8 cellular contexts compared by ENCODE assay signal in the genomic region with DNA sequence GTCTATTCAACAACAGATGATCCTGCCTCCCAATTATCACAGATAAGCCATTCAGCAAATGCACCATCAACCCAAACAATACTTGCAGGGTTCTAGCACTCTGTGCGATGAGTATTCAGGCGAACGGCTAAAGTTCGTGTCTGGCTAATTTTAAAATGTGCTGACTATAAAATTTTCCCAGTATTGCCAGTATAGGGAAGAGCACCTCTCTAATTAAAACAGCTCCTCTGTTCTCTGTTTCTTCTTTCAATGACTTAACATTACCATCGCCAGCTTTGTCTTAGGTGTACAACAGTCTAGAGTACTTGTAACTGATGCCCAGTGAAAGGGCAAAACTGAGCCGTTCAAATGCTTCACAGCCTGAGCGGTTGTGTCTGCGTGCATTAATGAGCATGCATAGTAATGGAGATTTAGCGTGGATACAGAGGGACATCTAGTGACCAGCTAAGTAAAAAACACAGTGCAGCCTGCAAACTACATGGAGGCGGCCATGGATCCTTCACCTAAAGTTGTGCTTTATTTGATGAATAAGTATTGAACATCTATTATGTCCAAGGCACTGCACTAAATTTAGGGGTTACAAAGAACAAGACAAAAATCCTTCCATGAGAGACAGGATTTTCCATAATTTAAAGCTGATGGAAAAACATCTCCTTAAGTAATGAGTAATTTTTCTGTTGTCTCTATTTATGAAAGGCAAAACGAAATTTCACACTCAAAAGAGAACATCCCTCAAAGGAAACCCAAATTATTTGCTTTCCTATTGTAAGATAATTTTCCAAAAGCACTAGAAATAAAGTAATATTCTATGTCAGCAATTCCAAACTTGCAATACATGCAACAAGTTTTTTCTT.
DNase-seq lines count a peak whose midpoint lies in the region; TF ChIP-seq lines count a peak whose summit lies in the region.

No MANE protein-coding gene starts in this region.

- no peaks in the 10 kb centered on the region for H3K9me3 ChIP-seq in BE2C
- no peaks in the 10 kb centered on the region for H3K9me3 ChIP-seq in HAP-1
- no peaks in the 10 kb centered on the region for H3K9me3 ChIP-seq in ascending aorta
- H3K9me3 ChIP-seq in hepatocyte (ENCODE audit: low read depth), result no peaks in the 10 kb centered on the region
- H3K9me3 ChIP-seq in smooth muscle cell (replicated peaks; ENCODE audit: low read depth), result no peaks in the 10 kb centered on the region

- H3F3A ChIP-seq in smooth muscle cell (ENCODE audit: low read depth), result no peaks in the 10 kb centered on the region

- H3K27ac ChIP-seq in ascending aorta (no peak overlapping the region), hepatocyte (no peak overlapping the region), smooth muscle cell (ENCODE audit: low read depth) (no peak overlapping the region)

- TF ChIP-seq CTCF in BE2C (IDR thresholded peaks at IDR 0.05; ENCODE audit: low read depth, low read length) (peak; percentile 52), ascending aorta (IDR thresholded peaks at IDR 0.05) (peak; percentile 50 to 73 (median 63)), hepatocyte (IDR thresholded peaks at IDR 0.05; ENCODE audit: poor library complexity) (peak; percentile 79), smooth muscle cell (IDR thresholded peaks at IDR 0.05; ENCODE audit: borderline replicate concordance, insufficient read depth, poor library complexity, severe bottlenecking) (peak; percentile 68)

- H3K79me2 ChIP-seq in hepatocyte (no peaks in the 10 kb centered on the region), smooth muscle cell (ENCODE audit: low read depth) (no peaks in the 10 kb centered on the region)

- no peak overlapping the region for H3K9ac ChIP-seq in smooth muscle cell (ENCODE audit: low read depth)

- intact Hi-C loops in ascending aorta (cut with DNase I) (loop anchor here (2.0 to 5.0 kb wide), 2 partner anchors 1050 to 1193 kb away; no protein-coding TSS in a partner anchor), posterior vena cava (cut with DNase I) (no loop called here)

- H3K27me3 ChIP-seq in BE2C (peaks cover 5% of the 10 kb centered on the region; the same call in 1 of the 2 replicates), HAP-1 (ENCODE audit: low read depth) (peaks cover 6% of the 10 kb centered on the region; the same call in 1 of the 2 replicates), ascending aorta (no peaks in the 10 kb centered on the region), hepatocyte (no peaks in the 10 kb centered on the region), smooth muscle cell (ENCODE audit: low read depth) (no peaks in the 10 kb centered on the region)

- in situ Hi-C loops in HAP-1 (cut with MboI; ENCODE audit: low sequenced_read_pairs), result no loop called here

- WGBS in hepatocyte (ENCODE audit: low lambda C conversion rate, missing lambda C conversion rate), result 31% methylated on average over 11 of the region's 11 CpGs
- 28% methylated on average over 11 of the region's 11 CpGs for WGBS in smooth muscle cell (ENCODE audit: low lambda C conversion rate)

- DNase-seq in BE2C (no peak), HAP-1 (ENCODE audit: low spot score in 2 of 2) (peak; percentile 44 to 58), NCI-H510A treated with DMSO at 0.1 percent for 48 hours (lab: John Stamatoyannopoulos, UW) (peak; percentile 92), ascending aorta (ENCODE audit: low spot score in 2 of 2) (peak in 1 of 2 donors; percentile 72), hepatocyte (ENCODE audit: low spot score) (peak; percentile 83), smooth muscle cell (lab: John Stamatoyannopoulos, UW; ENCODE audit: unreplicated experiment) (no peak), posterior vena cava (ENCODE audit: low spot score) (no peak)
- DNase-seq in activated effector memory CD4-positive, alpha-beta T cell treated with anti-CD3 and anti-CD28 coated beads, Interleukin-2, amount 50 U/mL, for 16 hours, result no peak

- H3K9me2 ChIP-seq in hepatocyte (replicated peaks; ENCODE audit: insufficient read depth), result no peaks in the 10 kb centered on the region

- no peaks in the 10 kb centered on the region for H3K4me1 ChIP-seq in BE2C
- H3K4me1 ChIP-seq in HAP-1, result no peaks in the 10 kb centered on the region
- no peaks in the 10 kb centered on the region for H3K4me1 ChIP-seq in ascending aorta
- no peaks in the 10 kb centered on the region for H3K4me1 ChIP-seq in hepatocyte (ENCODE audit: insufficient read depth)
- H3K4me1 ChIP-seq in smooth muscle cell (ENCODE audit: low read depth), result peaks cover 5% of the 10 kb centered on the region

- H2AFZ ChIP-seq in hepatocyte (no peak overlapping the region), smooth muscle cell (ENCODE audit: low read depth) (peak overlapping the region; percentile 31)

- no peaks in the 10 kb centered on the region for H4K20me1 ChIP-seq in hepatocyte (ENCODE audit: insufficient read depth, poor library complexity, severe bottlenecking)
- no peaks in the 10 kb centered on the region for H4K20me1 ChIP-seq in smooth muscle cell (ENCODE audit: low read depth)

- H3K36me3 ChIP-seq in BE2C (no peaks in the 10 kb centered on the region), HAP-1 (replicated peaks) (no peaks in the 10 kb centered on the region), ascending aorta (no peaks in the 10 kb centered on the region), hepatocyte (replicated peaks; ENCODE audit: insufficient read depth, low read depth) (no peaks in the 10 kb centered on the region), smooth muscle cell (ENCODE audit: low read depth) (no peaks in the 10 kb centered on the region)

- H3K4me3 ChIP-seq in BE2C (ENCODE audit: low read depth, low read length) (no peak overlapping the region), HAP-1 (no peak overlapping the region), ascending aorta (no peak overlapping the region), hepatocyte (no peak overlapping the region), smooth muscle cell (no peak overlapping the region)

- H3K4me2 ChIP-seq in hepatocyte (peak overlapping the region; percentile 32), smooth muscle cell (peak overlapping the region; percentile 56)

Comparison
In these comparisons a context has a peak if more than half of its experiments do, and no peak if none do; other contexts are left out.
1. DNase-seq: peak in HAP-1 (2 of 2), NCI-H510A treated with DMSO at 0.1 percent for 48 hours (single experiment) and hepatocyte (single experiment); none in BE2C (single experiment), smooth muscle cell (single experiment), posterior vena cava (single experiment) and activated effector memory CD4-positive, alpha-beta T cell treated with anti-CD3 and anti-CD28 coated beads, Interleukin-2, amount 50 U/mL, for 16 hours (single experiment).
2. Peak in every context shown above with its lines, with median percentiles within 50 percentile points of each other: CTCF ChIP-seq.